ENCODE assay signal across 10 cellular contexts in the genomic region with DNA sequence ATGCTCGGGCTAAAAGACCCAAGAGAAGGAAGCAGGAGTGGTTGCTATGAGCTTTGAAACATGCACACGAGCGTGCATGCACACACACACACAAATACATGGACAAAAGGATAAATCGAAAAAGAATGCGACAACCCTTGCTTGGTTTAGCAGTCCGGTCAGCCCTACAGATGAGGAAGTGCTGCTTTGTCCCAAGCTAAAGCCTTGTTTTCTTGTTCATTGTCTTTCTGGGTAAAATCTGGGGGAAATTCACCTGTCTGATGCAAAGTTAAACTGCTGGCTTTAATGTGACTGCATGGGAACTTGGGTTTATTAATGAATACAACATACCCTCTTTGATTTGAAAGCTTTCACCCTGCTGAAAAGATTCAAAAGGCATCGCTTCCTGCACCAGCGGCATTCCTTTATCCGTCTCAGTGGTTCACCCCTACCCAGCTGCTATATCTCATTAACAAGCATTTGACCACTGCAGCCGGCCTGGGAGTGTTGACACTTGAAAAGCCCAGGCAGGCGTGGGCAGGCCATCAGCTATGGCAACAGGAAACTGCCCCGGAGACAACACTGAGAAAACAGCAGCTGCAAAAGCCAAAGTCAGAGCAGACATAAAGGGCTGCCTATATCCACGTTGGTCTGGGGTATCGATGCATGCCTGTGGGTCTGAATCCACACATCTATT.
A peak's percentile ranks its signal among the peaks of the same experiment; 100 is the strongest.
DNase-seq lines count a peak whose midpoint lies in the region; ATAC-seq and TF ChIP-seq lines count a peak whose summit lies in the region.
"Had no signal": no experiment of that assay in that cellular context is flagged by ENCODE, and none has a peak within 500 bp of the region (broad histone marks: within the 10 kb centered on the region; RNA-seq: fewer than 3 reads in every experiment).

No MANE protein-coding gene starts in this region.

- peaks cover 0 to 8% (median 0%) of the 10 kb centered on the region in 5 donors for H3K27me3 Mint-ChIP-seq in naive thymus-derived CD8-positive, alpha-beta T cell
- H3K27me3 Mint-ChIP-seq in activated T-helper 17 cell treated with anti-CD3 and anti-CD28 coated beads, Interleukin-2, amount 50 U/mL, for 72 hours: no peaks in the 10 kb centered on the region

- H3K4me1 Mint-ChIP-seq in naive thymus-derived CD8-positive, alpha-beta T cell: no peaks in the 10 kb centered on the region
- H3K4me1 Mint-ChIP-seq in activated T-helper 17 cell treated with anti-CD3 and anti-CD28 coated beads, Interleukin-2, amount 50 U/mL, for 72 hours: no peaks in the 10 kb centered on the region

- ATAC-seq in HG03442 (IDR thresholded peaks at IDR 0.05; ENCODE audit: unreplicated experiment) (no peak), GM21576 (IDR thresholded peaks at IDR 0.05; ENCODE audit: unreplicated experiment) (no peak)
- no peak for ATAC-seq in naive thymus-derived CD8-positive, alpha-beta T cell
- ATAC-seq in activated T-helper 17 cell treated with anti-CD3 and anti-CD28 coated beads, Interleukin-2, amount 50 U/mL, for 72 hours (replicated peaks): no peak
- ATAC-seq: activated CD4-positive, CD25-positive, alpha-beta regulatory T cell treated with anti-CD3 and anti-CD28 coated beads, Interleukin-2, amount 50 U/mL, for 24 hours had no signal

- no peaks in the 10 kb centered on the region for H3K9me3 ChIP-seq in testis

- 54 to 67% methylated on average over 14 of the region's 14 CpGs for WGBS in testis, 2 donors

- H3K27me3 ChIP-seq in testis: no peaks in the 10 kb centered on the region
- H3K27me3 ChIP-seq: tibial nerve had no signal

- in situ Hi-C loops in astrocyte of the spinal cord (cut with HindIII; ENCODE audit: low sequenced_read_pairs): no loop called here

- DNase-seq in NCI-H1417 (lab: John Stamatoyannopoulos, UW) (peak in 2 of 3 experiments; percentile 92 to 98), astrocyte of the spinal cord (ENCODE audit: low read depth, low spot score) (peak; percentile 80), iPS-NIHi7 (ENCODE audit: extremely low spot score) (peak; percentile 85), testis (peak; percentile 30)
- no peak for DNase-seq in naive thymus-derived CD8-positive, alpha-beta T cell

- H3K27ac ChIP-seq in testis: no peak overlapping the region

- TF ChIP-seq POLR2A in testis (IDR thresholded peaks at IDR 0.05): no peak

- intact Hi-C loops in testis (cut with DNase I; ENCODE audit: low total_unique reads): no loop called here

- POLR2A ChIA-PET in naive thymus-derived CD8-positive, alpha-beta T cell (lab: Charles Lee): no interaction called here

- H3K4me3 ChIP-seq in astrocyte of the spinal cord (ENCODE audit: low read depth, low read length) (no peak overlapping the region), testis (no peak overlapping the region)
- H3K4me3 ChIP-seq: tibial nerve had no signal

- H3K9me3 Mint-ChIP-seq in naive thymus-derived CD8-positive, alpha-beta T cell: peaks cover 0 to 4% (median 0%) of the 10 kb centered on the region in 9 donors
- peaks cover 5% of the 10 kb centered on the region for H3K9me3 Mint-ChIP-seq in activated T-helper 17 cell treated with anti-CD3 and anti-CD28 coated beads, Interleukin-2, amount 50 U/mL, for 72 hours

- H3K4me3 Mint-ChIP-seq in naive thymus-derived CD8-positive, alpha-beta T cell: no peak overlapping the region
- H3K4me3 Mint-ChIP-seq in activated T-helper 17 cell treated with anti-CD3 and anti-CD28 coated beads, Interleukin-2, amount 50 U/mL, for 72 hours: no peak overlapping the region

- no peaks in the 10 kb centered on the region for H3K36me3 ChIP-seq in testis (ENCODE audit: low read depth, missing control alignments)
- H3K36me3 ChIP-seq: tibial nerve had no signal

- H3K36me3 Mint-ChIP-seq in naive thymus-derived CD8-positive, alpha-beta T cell: no peaks in the 10 kb centered on the region
- no peaks in the 10 kb centered on the region for H3K36me3 Mint-ChIP-seq in activated T-helper 17 cell treated with anti-CD3 and anti-CD28 coated beads, Interleukin-2, amount 50 U/mL, for 72 hours (ENCODE audit: low read depth)

- no peaks in the 10 kb centered on the region for H3K4me1 ChIP-seq in testis

- no peak for TF ChIP-seq CTCF in astrocyte of the spinal cord (IDR thresholded peaks at IDR 0.05; ENCODE audit: low read depth, low read length)
- TF ChIP-seq CTCF in testis (IDR thresholded peaks at IDR 0.05): no peak

- H3K27ac Mint-ChIP-seq in naive thymus-derived CD8-positive, alpha-beta T cell: no peak overlapping the region
- H3K27ac Mint-ChIP-seq in activated T-helper 17 cell treated with anti-CD3 and anti-CD28 coated beads, Interleukin-2, amount 50 U/mL, for 72 hours: no peak overlapping the region

Comparison
In these comparisons a context has a peak if more than half of its experiments do, and no peak if none do; other contexts are left out.
1. DNase-seq: peak in NCI-H1417 (2 of 3), astrocyte of the spinal cord (single experiment), iPS-NIHi7 (single experiment) and testis (single experiment); none in naive thymus-derived CD8-positive, alpha-beta T cell (0 of 10).